8 cellular contexts compared by ENCODE assay signal in genomic region chr14:52402812-52403526, GRCh38.
DNase-seq lines count a peak whose midpoint lies in the region; ATAC-seq, FAIRE-seq and TF ChIP-seq lines count a peak whose summit lies in the region.

No MANE protein-coding gene starts in this region.

- no peak for TF ChIP-seq EP300 in GM12878 (IDR thresholded peaks at IDR 0.05; ENCODE audit: borderline replicate concordance in 1 of 2, control insufficient read depth in 1 of 2, low read depth in 2 of 2, low read length in 2 of 2)

- no peaks in the 10 kb centered on the region for H3K36me3 ChIP-seq in CD4-positive, alpha-beta memory T cell (ENCODE audit: insufficient read depth, low read length)
- H3K36me3 ChIP-seq in GM12878 (ENCODE audit: control insufficient read depth in 2 of 2, insufficient read depth in 2 of 2, low read length in 1 of 2) (no peaks in the 10 kb centered on the region), aorta (ENCODE audit: control insufficient read depth in 1 of 2, insufficient read depth in 2 of 2, low read length in 1 of 2) (no peaks in the 10 kb centered on the region), colonic mucosa (no peaks in the 10 kb centered on the region)

- FAIRE-seq in GM12878 (lab: Jason Lieb, UNC) = no peak

- under 1% methylated on average over 4 of the region's 4 CpGs for WGBS in GM12878 (ENCODE audit: insufficient coverage, insufficient replicate concordance, low lambda C conversion rate, missing lambda C conversion rate)
- WGBS in aorta, 2 donors = 85 to 86% methylated on average over 4 of the region's 4 CpGs

- no peaks in the 10 kb centered on the region for H3K9me3 ChIP-seq in CD4-positive, alpha-beta memory T cell (ENCODE audit: control insufficient read depth in 1 of 2, low read length in 2 of 2)
- H3K9me3 ChIP-seq in GM12878 (replicated peaks; ENCODE audit: control insufficient read depth, insufficient read depth, low read length) = no peaks in the 10 kb centered on the region; the same call in 2 of the 3 replicates
- peaks cover 1% of the 10 kb centered on the region for H3K9me3 ChIP-seq in aorta (ENCODE audit: control insufficient read depth, low read length)
- no peaks in the 10 kb centered on the region for H3K9me3 ChIP-seq in colonic mucosa

- peak overlapping the region in 6 of 8 donors; percentile 18 to 70 (median 50) for H3K4me3 Mint-ChIP-seq in CD4-positive, alpha-beta memory T cell

- H3K4me2 ChIP-seq in GM12878 (ENCODE audit: control insufficient read depth, insufficient read depth) = no peak overlapping the region

- peaks cover 67% of the 10 kb centered on the region for H3K4me1 ChIP-seq in CD4-positive, alpha-beta memory T cell (ENCODE audit: insufficient read depth, low read length)
- no peaks in the 10 kb centered on the region for H3K4me1 ChIP-seq in GM12878 (ENCODE audit: control insufficient read depth, insufficient read depth, low read length)
- H3K4me1 ChIP-seq in aorta (ENCODE audit: control insufficient read depth in 1 of 2, insufficient read depth in 2 of 2, low read length in 2 of 2) = no peaks in the 10 kb centered on the region
- no peaks in the 10 kb centered on the region for H3K4me1 ChIP-seq in colonic mucosa

- H3K27ac Mint-ChIP-seq in CD4-positive, alpha-beta memory T cell = peak overlapping the region in 6 of 7 donors; percentile 5 to 33 (median 19)

- H3K4me3 ChIP-seq in CD4-positive, alpha-beta memory T cell (ENCODE audit: low read length in 2 of 2) = peak overlapping the region in 1 of 2 donors; percentile 9
- no peak overlapping the region for H3K4me3 ChIP-seq in GM12878
- H3K4me3 ChIP-seq in aorta (ENCODE audit: low read length in 2 of 2) = no peak overlapping the region
- H3K4me3 ChIP-seq in colonic mucosa = no peak overlapping the region

- no peak for TF ChIP-seq RAD21 in GM12878 (IDR thresholded peaks at IDR 0.05; ENCODE audit: insufficient read depth, low read depth, low read length)

- H3K9ac ChIP-seq in GM12878 (ENCODE audit: control insufficient read depth, insufficient read depth, low read length) (no peak overlapping the region), colonic mucosa (ENCODE audit: low read depth in 2 of 2, low read length in 2 of 2) (no peak overlapping the region)

- in situ Hi-C loops in GM12878 (cut with MboI) = no loop called here

- intact Hi-C loops in CD4-positive, alpha-beta memory T cell (cut with micrococcal nuclease) = loop anchor here (5.0 kb wide), 2 partner anchors 51 to 106 kb away; no protein-coding TSS in a partner anchor
- intact Hi-C loops in GM12878 (cut with micrococcal nuclease; ENCODE audit: unreplicated experiment) (no loop called here), aorta (cut with DNase I) (no loop called here), colonic mucosa (cut with DNase I) (no loop called here)

- H3K4me1 Mint-ChIP-seq in CD4-positive, alpha-beta memory T cell = peaks cover 53 to 73% (median 63%) of the 10 kb centered on the region in 4 donors

- DNase-seq in CD4-positive, alpha-beta memory T cell = peak in 4 of 5 donors; percentile 43 to 54 (median 50)
- DNase-seq in GM12878 (ENCODE audit: low read depth, low spot score) (peak; percentile 21), aorta (no peak), putamen (ENCODE audit: low spot score) (no peak), colonic mucosa (no peak)
- DNase-seq in stimulated activated CD8-positive, alpha-beta memory T cell treated with anti-CD3 and anti-CD28 coated beads, Interleukin-4, amount 100 ng/mL, for 48 hours = no peak

- no peak overlapping the region for H3K27ac ChIP-seq in CD4-positive, alpha-beta memory T cell (ENCODE audit: low read depth, low read length)
- no peak overlapping the region for H3K27ac ChIP-seq in GM12878 (ENCODE audit: control insufficient read depth, insufficient read depth)
- no peak overlapping the region for H3K27ac ChIP-seq in aorta (ENCODE audit: low read depth in 1 of 2, low read length in 2 of 2)
- no peak overlapping the region for H3K27ac ChIP-seq in colonic mucosa

- CTCF ChIA-PET in CD4-positive, alpha-beta memory T cell (lab: Charles Lee; ENCODE audit: partially characterized antibody) = interaction anchor here (0.8 to 3.5 kb wide), 2 partner anchors 103 to 359 kb away, joined by 3 to 14 read pairs; no protein-coding TSS in a partner anchor
- CTCF ChIA-PET in GM12878 (lab: Yijun Ruan, JAX) = no interaction called here

- no peak overlapping the region for H2AFZ ChIP-seq in GM12878 (ENCODE audit: control insufficient read depth, low read depth, low read length)

- no peaks in the 10 kb centered on the region for H4K20me1 ChIP-seq in GM12878 (ENCODE audit: control insufficient read depth, insufficient read depth)

- H3K27me3 Mint-ChIP-seq in CD4-positive, alpha-beta memory T cell = no peaks in the 10 kb centered on the region

- no peaks in the 10 kb centered on the region for H3K36me3 Mint-ChIP-seq in CD4-positive, alpha-beta memory T cell

- H3K79me2 ChIP-seq in GM12878 (ENCODE audit: control insufficient read depth, insufficient read depth, low read length) = no peaks in the 10 kb centered on the region

- SMC1A ChIA-PET in GM12878 (lab: Charles Lee; ENCODE audit: uncharacterized antibody, unreplicated experiment) = interaction anchor here (0.6 kb wide), 1 partner anchor 46 kb away, joined by 3 read pairs; no protein-coding TSS in a partner anchor

- TF ChIP-seq POLR2A in GM12878 (IDR thresholded peaks at IDR 0.05; ENCODE audit: low read depth, low read length) = no peak

- TF ChIP-seq CTCF in GM12878 (IDR thresholded peaks at IDR 0.05 in 2 of 3, conservative IDR thresholded peaks at IDR 0.05 in 1 of 3; ENCODE audit: control insufficient read depth in 2 of 3, extremely low read depth in 1 of 3, insufficient read depth in 1 of 3, low read depth in 3 of 3, low read length in 3 of 3) = no peak
- no peak for TF ChIP-seq CTCF in colonic mucosa (IDR thresholded peaks at IDR 0.05)

- BruUV-seq in GM12878 (replicated peaks; lab: Mats Ljungman, UMichigan) = no TSS peak

- H3K27me3 ChIP-seq in CD4-positive, alpha-beta memory T cell (ENCODE audit: insufficient read depth, low read length) = no peaks in the 10 kb centered on the region
- peaks cover 0 to 3% of the 10 kb centered on the region in 2 experiments; a peak in 2 of 4 replicates for H3K27me3 ChIP-seq in GM12878 (replicated peaks in 1 of 2; ENCODE audit: control insufficient read depth in 2 of 2, insufficient read depth in 2 of 2, low read length in 1 of 2)
- H3K27me3 ChIP-seq in aorta (ENCODE audit: control insufficient read depth in 1 of 2, insufficient read depth in 2 of 2, low read length in 1 of 2) = peaks cover 0 to 2% of the 10 kb centered on the region in 2 donors
- H3K27me3 ChIP-seq in colonic mucosa = no peaks in the 10 kb centered on the region

- RAD21 ChIA-PET in GM12878 (lab: Charles Lee; ENCODE audit: unreplicated experiment) = no interaction called here

- H3K9me3 Mint-ChIP-seq in CD4-positive, alpha-beta memory T cell = no peaks in the 10 kb centered on the region

- peak; percentile 60 for ATAC-seq in GM19455 (IDR thresholded peaks at IDR 0.05; ENCODE audit: unreplicated experiment)
- peak; percentile 75 for ATAC-seq in HG03571 (IDR thresholded peaks at IDR 0.05; ENCODE audit: unreplicated experiment)
- peak; percentile 74 for ATAC-seq in GM12878
- ATAC-seq in aorta (ENCODE audit: low FRiP score) = no peak

- POLR2A ChIA-PET in CD4-positive, alpha-beta memory T cell (lab: Charles Lee; ENCODE audit: partially characterized antibody) = interaction anchor here (0.8 to 0.9 kb wide), 2 partner anchors 10 to 88 kb away, joined by 3 to 4 read pairs; partner anchors contain the start of gene PTGER2
- POLR2A ChIA-PET in GM12878 (lab: Charles Lee) = no interaction called here

TF ChIP-seq in GM12878, 131 proteins besides CTCF, POLR2A, EP300 and RAD21:
- TF ChIP-seq JUNB (IDR thresholded peaks at IDR 0.05) (peak; percentile 24), ZSCAN29 (IDR thresholded peaks at IDR 0.05) (no peak), SPI1 (IDR thresholded peaks at IDR 0.05; ENCODE audit: borderline replicate concordance, insufficient read depth, low read depth, low read length) (peak; percentile 38; the same call in 1 of the 2 replicates), RCOR1 (conservative IDR thresholded peaks at IDR 0.05; ENCODE audit: low read depth, low read length) (no peak), NFIC (IDR thresholded peaks at IDR 0.05; ENCODE audit: low read depth, low read length) (0 out of 2 replicates have a peak, but pooled peaks have one; percentile 29), ATF2 (IDR thresholded peaks at IDR 0.05; ENCODE audit: low read length) (peak; percentile 45; the same call in 1 of the 2 replicates), RUNX3 (IDR thresholded peaks at IDR 0.05; ENCODE audit: low read length) (peak; percentile 73), MXI1 (IDR thresholded peaks at IDR 0.05; ENCODE audit: low read depth, low read length) (no peak)
- TF ChIP-seq, protein P1, sequence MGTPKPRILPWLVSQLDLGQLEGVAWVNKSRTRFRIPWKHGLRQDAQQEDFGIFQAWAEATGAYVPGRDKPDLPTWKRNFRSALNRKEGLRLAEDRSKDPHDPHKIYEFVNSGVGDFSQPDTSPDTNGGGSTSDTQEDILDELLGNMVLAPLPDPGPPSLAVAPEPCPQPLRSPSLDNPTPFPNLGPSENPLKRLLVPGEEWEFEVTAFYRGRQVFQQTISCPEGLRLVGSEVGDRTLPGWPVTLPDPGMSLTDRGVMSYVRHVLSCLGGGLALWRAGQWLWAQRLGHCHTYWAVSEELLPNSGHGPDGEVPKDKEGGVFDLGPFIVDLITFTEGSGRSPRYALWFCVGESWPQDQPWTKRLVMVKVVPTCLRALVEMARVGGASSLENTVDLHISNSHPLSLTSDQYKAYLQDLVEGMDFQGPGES (IDR thresholded peaks at IDR 0.05) = no peak
TF ChIP-seq in GM12878: peak in this region for 5.

Comparison
In these comparisons a context has a peak if more than half of its experiments do, and no peak if none do; other contexts are left out.
1. DNase-seq: peak in CD4-positive, alpha-beta memory T cell (4 of 5) and GM12878 (single experiment); none in aorta (0 of 2), stimulated activated CD8-positive, alpha-beta memory T cell treated with anti-CD3 and anti-CD28 coated beads, Interleukin-4, amount 100 ng/mL, for 48 hours (single experiment), putamen (single experiment) and colonic mucosa (single experiment).